In the genomic region with DNA sequence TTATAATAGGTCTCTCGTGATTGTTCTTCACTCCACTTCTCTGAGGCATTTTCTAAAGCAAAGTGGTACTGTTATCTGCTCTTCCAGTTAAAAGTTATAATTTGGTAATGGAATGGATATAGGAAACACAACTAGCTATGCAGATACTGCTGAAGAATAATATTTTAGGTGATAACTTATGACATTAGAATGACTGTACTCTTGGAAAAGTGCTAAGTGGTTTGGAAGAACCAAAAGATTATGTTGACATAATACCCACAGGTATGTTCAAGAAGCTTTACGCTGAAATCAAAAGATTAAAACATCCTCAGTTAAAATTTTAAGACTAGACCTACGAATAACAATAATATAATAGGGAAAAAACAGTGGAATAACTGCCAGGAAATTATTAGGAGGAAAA, we compare ENCODE assay signal across 1 cellular context.
TF ChIP-seq lines count a peak whose summit lies in the region.

No MANE protein-coding gene starts in this region.

TF ChIP-seq in WTC11, 78 proteins besides CTCF, POLR2A, EP300 and RAD21 (continued from another document):
- TF ChIP-seq ZNF232 (CRISPR knock-in tag; IDR thresholded peaks at IDR 0.05) (no peak), KAT7 (CRISPR knock-in tag; IDR thresholded peaks at IDR 0.05; ENCODE audit: borderline replicate concordance) (no peak), ZNF416 (CRISPR knock-in tag; IDR thresholded peaks at IDR 0.05) (no peak)
